Comparison of ENCODE assay signal across 12 cellular contexts in the genomic region with DNA sequence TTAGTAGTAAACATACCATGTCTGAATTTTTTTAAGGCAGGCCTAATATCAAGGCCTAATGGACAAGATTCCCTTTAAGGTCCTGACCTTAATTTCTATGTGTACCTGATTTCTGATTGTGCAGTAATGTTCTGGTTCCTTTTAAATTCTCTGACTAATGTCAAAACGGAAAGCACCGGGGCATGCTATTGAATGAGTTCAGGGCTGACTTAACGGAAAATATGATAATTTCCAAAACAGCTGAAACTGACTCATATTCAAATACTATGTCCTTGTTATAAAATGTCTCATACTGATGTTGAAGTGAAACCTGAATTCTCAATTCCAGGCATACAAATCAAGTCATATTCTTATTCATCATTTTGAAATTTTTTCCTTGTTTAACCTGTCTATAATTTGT. TPM values are rescaled to one million over a fixed set of nuclear protein-coding genes. Genes with fewer than 3 reads are reported as not detected.
DNase-seq lines count a peak whose midpoint lies in the region; ATAC-seq and TF ChIP-seq lines count a peak whose summit lies in the region.
"Had no signal": no experiment of that assay in that cellular context is flagged by ENCODE, and none has a peak within 500 bp of the region (broad histone marks: within the 10 kb centered on the region; RNA-seq: fewer than 3 reads in every experiment).

No MANE protein-coding gene starts in this region.

- no peaks in the 10 kb centered on the region for H3K27me3 Mint-ChIP-seq in osteocyte (ENCODE audit: unreplicated experiment)
- H3K27me3 Mint-ChIP-seq: activated CD8-positive, alpha-beta memory T cell treated with anti-CD3 and anti-CD28 coated beads, Interleukin-2, amount 10 ng/mL, durations not matched to agents 7 days and 5 days had no signal

- TF ChIP-seq CTCF in osteocyte (IDR thresholded peaks at IDR 0.05) (no peak), omental fat pad (IDR thresholded peaks at IDR 0.05) (no peak)

- peak overlapping the region; percentile 14 for H3K27ac Mint-ChIP-seq in osteocyte (ENCODE audit: unreplicated experiment)
- H3K27ac Mint-ChIP-seq: activated CD8-positive, alpha-beta memory T cell treated with anti-CD3 and anti-CD28 coated beads, Interleukin-2, amount 10 ng/mL, durations not matched to agents 7 days and 5 days had no signal

- DNase-seq in activated T-cell treated with anti-CD3 and anti-CD28 coated beads for 24 hours (ENCODE audit: low read depth) (peak; percentile 13), M059J (ENCODE audit: low read depth) (peak; percentile 18), osteocyte (ENCODE audit: extremely low spot score, unreplicated experiment) (no peak), cerebellar cortex (ENCODE audit: low spot score) (no peak), omental fat pad (ENCODE audit: low spot score) (no peak), amniotic stem cell (lab: John Stamatoyannopoulos, UW) (no peak)
- DNase-seq in activated T-cell treated with anti-CD3 and anti-CD28 coated beads, Interleukin-2, amount 50 U/mL, for 1 hour: no peak
- DNase-seq: activated CD8-positive, alpha-beta memory T cell treated with anti-CD3 and anti-CD28 coated beads, Interleukin-2, amount 10 ng/mL, durations not matched to agents 7 days and 5 days; NCI-H1930 had no signal

- no peak overlapping the region for H3K4me3 Mint-ChIP-seq in osteocyte (ENCODE audit: unreplicated experiment)
- H3K4me3 Mint-ChIP-seq: activated CD8-positive, alpha-beta memory T cell treated with anti-CD3 and anti-CD28 coated beads, Interleukin-2, amount 10 ng/mL, durations not matched to agents 7 days and 5 days had no signal

- H3K9me3 Mint-ChIP-seq in osteocyte (ENCODE audit: unreplicated experiment): peaks cover 7% of the 10 kb centered on the region

- H3K4me1 Mint-ChIP-seq in osteocyte (ENCODE audit: unreplicated experiment): peaks cover 5% of the 10 kb centered on the region
- H3K4me1 Mint-ChIP-seq: activated CD8-positive, alpha-beta memory T cell treated with anti-CD3 and anti-CD28 coated beads, Interleukin-2, amount 10 ng/mL, durations not matched to agents 7 days and 5 days had no signal

- peaks cover 8% of the 10 kb centered on the region for H3K36me3 Mint-ChIP-seq in osteocyte (ENCODE audit: unreplicated experiment)

- ATAC-seq in HG02588 (IDR thresholded peaks at IDR 0.05; ENCODE audit: unreplicated experiment) (peak; percentile 84), omental fat pad (ENCODE audit: low FRiP score) (no peak)
- ATAC-seq: activated CD8-positive, alpha-beta memory T cell treated with anti-CD3 and anti-CD28 coated beads, Interleukin-2, amount 10 ng/mL, durations not matched to agents 7 days and 5 days; HCT116 had no signal

RNA-seq across cellular contexts. Expression of a gene that starts 6.7 kb away (rescaled TPM):
- total RNA-seq in M059J (2014; rRNA removed; shearing (Covaris generic)): 0.25 TPM in 1 of 2 replicates, not detected in the other
- total RNA-seq in osteocyte (0.86 and 1.0 TPM in 2 replicates), omental fat pad (1 to 10 TPM; 1.4 to 8.0 (median 3.0) TPM)

RNA-seq across cellular contexts. Expression of a gene that starts 23.3 kb away (rescaled TPM):
- total RNA-seq in M059J (2014; rRNA removed; shearing (Covaris generic)): not detected in 2 replicates
- total RNA-seq in osteocyte: 1.3 and 1.5 TPM in 2 replicates
- 1 to 10 TPM; 1.5 to 6.6 (median 2.9) TPM for total RNA-seq in omental fat pad
- total RNA-seq: myocyte had no signal

RNA-seq across cellular contexts. Expression of a gene that starts 49.0 kb away (rescaled TPM):
- total RNA-seq in M059J (2014; rRNA removed; shearing (Covaris generic)): 0.89 TPM in 1 of 2 replicates, not detected in the other
- total RNA-seq in osteocyte (2.6 and 3.4 TPM in 2 replicates), omental fat pad (10 to 100 TPM in 1 of 4 donors, 1 to 10 TPM in 3; 2.5 to 17.8 (median 8.5) TPM)

RNA-seq across cellular contexts. Expression of a gene that starts 54.2 kb away (rescaled TPM):
- total RNA-seq in M059J (2014; rRNA removed; shearing (Covaris generic)): 0.12 and 0.27 TPM in 2 replicates
- total RNA-seq in osteocyte (2.3 and 4.9 TPM in 2 replicates), omental fat pad (10 to 100 TPM in 1 of 4 donors, 1 to 10 TPM in 3; 2.4 to 10.9 (median 5.0) TPM)

Comparison
In these comparisons a context has a peak if more than half of its experiments do, and no peak if none do; other contexts are left out.
1. DNase-seq: peak in activated T-cell treated with anti-CD3 and anti-CD28 coated beads for 24 hours (single experiment) and M059J (single experiment); none in activated T-cell treated with anti-CD3 and anti-CD28 coated beads, Interleukin-2, amount 50 U/mL, for 1 hour (single experiment), osteocyte (single experiment), cerebellar cortex (single experiment), omental fat pad (single experiment) and amniotic stem cell (single experiment).